Comparison of ENCODE assay signal across 9 cellular contexts in genomic region chr5:62460578-62460983, GRCh38. TPM values are rescaled to one million over a fixed set of nuclear protein-coding genes. Genes with fewer than 3 reads are reported as not detected.
DNase-seq lines count a peak whose midpoint lies in the region; ATAC-seq and TF ChIP-seq lines count a peak whose summit lies in the region.
"Had no signal": no experiment of that assay in that cellular context is flagged by ENCODE, and none has a peak within 500 bp of the region (broad histone marks: within the 10 kb centered on the region; RNA-seq: fewer than 3 reads in every experiment).

No MANE protein-coding gene starts in this region.

- peak; percentile 35 for TF ChIP-seq CTCF in HL-60 (IDR thresholded peaks at IDR 0.05; ENCODE audit: insufficient read depth, low read length)
- TF ChIP-seq CTCF in parathyroid adenoma (IDR thresholded peaks at IDR 0.05) = peak; percentile 47

- H3K36me3 ChIP-seq in parathyroid adenoma (ENCODE audit: control insufficient read depth, insufficient read depth, low read length) = no peaks in the 10 kb centered on the region

- H3K79me2 ChIP-seq in parathyroid adenoma = peaks cover 3% of the 10 kb centered on the region

- no peak overlapping the region for H2AFZ ChIP-seq in parathyroid adenoma

- H3K27ac ChIP-seq in HL-60 (replicated peaks) (no peak overlapping the region), parathyroid adenoma (no peak overlapping the region)
- H3K27ac ChIP-seq: epithelial cell of prostate had no signal

- no peak for DNase-seq in activated CD4-positive, CD25-positive, alpha-beta regulatory T cell treated with anti-CD3 and anti-CD28 coated beads, Interleukin-2, amount 50 U/mL, for 72 hours
- DNase-seq in HL-60 (ENCODE audit: low read depth in 1 of 2, low spot score in 1 of 2) (peak in 1 of 2 experiments; percentile 1), SK-MEL-5 (ENCODE audit: low read depth, low spot score) (peak; percentile 58), fibroblast of peridontal ligament (ENCODE audit: extremely low read depth) (peak; percentile 77)
- no peak for DNase-seq in activated CD4-positive, CD25-positive, alpha-beta regulatory T cell (lab: John Stamatoyannopoulos, UW)

- ATAC-seq in activated CD4-positive, CD25-positive, alpha-beta regulatory T cell treated with anti-CD3 and anti-CD28 coated beads, Interleukin-2, amount 50 U/mL, for 24 hours = peak; percentile 38 to 68
- ATAC-seq in GM21528 (IDR thresholded peaks at IDR 0.05; ENCODE audit: low FRiP score, unreplicated experiment) = peak; percentile 84

- no peaks in the 10 kb centered on the region for H3K9me3 ChIP-seq in parathyroid adenoma (ENCODE audit: control insufficient read depth, low read length)

- H3K4me1 ChIP-seq in parathyroid adenoma = no peaks in the 10 kb centered on the region

- H3K4me2 ChIP-seq in parathyroid adenoma (ENCODE audit: low read length) = no peak overlapping the region

- in situ Hi-C loops in SK-MEL-5 (cut with HindIII; ENCODE audit: low pct_unique_long_range_greater_than_20kb, low sequenced_read_pairs) = no loop called here

- no peak overlapping the region for H3K9ac ChIP-seq in parathyroid adenoma

- H3K4me3 ChIP-seq in HL-60 (replicated peaks; ENCODE audit: insufficient read depth, low read length) (no peak overlapping the region), parathyroid adenoma (ENCODE audit: low read depth, low read length) (no peak overlapping the region)

- H3K27me3 ChIP-seq in HL-60 (ENCODE audit: insufficient read depth, poor library complexity, severe bottlenecking) (no peaks in the 10 kb centered on the region), parathyroid adenoma (ENCODE audit: control insufficient read depth, insufficient read depth, low read length) (no peaks in the 10 kb centered on the region)

RNA-seq across cellular contexts. Expression of gene IPO11, which starts 48.0 kb away (rescaled TPM):
- 23.0 and 24.4 TPM in 2 replicates for total RNA-seq in SK-MEL-5 (2014; rRNA removed; shearing (Covaris generic))
- polyA plus RNA-seq in SK-MEL-5 (2015; cell fraction: cytosol; rRNA removed) = 14.6 and 20.1 TPM in 2 replicates
- polyA plus RNA-seq in SK-MEL-5 (2015; cell fraction: nucleus; rRNA removed) = 15.6 and 25.1 TPM in 2 replicates

RNA-seq across cellular contexts. Expression of gene DIMT1, which starts 56.9 kb away (rescaled TPM):
- 55.7 and 60.3 TPM in 2 replicates for total RNA-seq in SK-MEL-5 (2014; rRNA removed; shearing (Covaris generic))
- 37.5 and 51.5 TPM in 2 replicates for polyA plus RNA-seq in SK-MEL-5 (2015; cell fraction: cytosol; rRNA removed)
- polyA plus RNA-seq in SK-MEL-5 (2015; cell fraction: nucleus; rRNA removed) = 57.1 and 58.3 TPM in 2 replicates

Comparison
In these comparisons a context has a peak if more than half of its experiments do, and no peak if none do; other contexts are left out.
1. DNase-seq: peak in SK-MEL-5 (single experiment) and fibroblast of peridontal ligament (single experiment); none in activated CD4-positive, CD25-positive, alpha-beta regulatory T cell treated with anti-CD3 and anti-CD28 coated beads, Interleukin-2, amount 50 U/mL, for 72 hours (single experiment) and activated CD4-positive, CD25-positive, alpha-beta regulatory T cell (0 of 4).